In genomic region chr9:7560669-7561305, GRCh38 we compare ENCODE assay signal across 1 cellular context.
TF ChIP-seq lines count a peak whose summit lies in the region.

No MANE protein-coding gene starts in this region.

TF ChIP-seq in WTC11, 78 proteins besides CTCF, POLR2A, EP300 and RAD21 (continued from another document):
- TF ChIP-seq ERG (CRISPR knock-in tag; IDR thresholded peaks at IDR 0.05) = no peak
- no peak for TF ChIP-seq MLX (CRISPR knock-in tag; IDR thresholded peaks at IDR 0.05)
- TF ChIP-seq AR (CRISPR knock-in tag; IDR thresholded peaks at IDR 0.05) = no peak
- no peak for TF ChIP-seq PRRX2 (CRISPR knock-in tag; IDR thresholded peaks at IDR 0.05)
- TF ChIP-seq ATF2 (CRISPR knock-in tag; IDR thresholded peaks at IDR 0.05; ENCODE audit: borderline replicate concordance, low read depth) = no peak
- no peak for TF ChIP-seq ZMAT4 (CRISPR knock-in tag; IDR thresholded peaks at IDR 0.05)
- TF ChIP-seq ZBTB43 (CRISPR knock-in tag; IDR thresholded peaks at IDR 0.05) = no peak
- no peak for TF ChIP-seq ARID4B (CRISPR knock-in tag; IDR thresholded peaks at IDR 0.05; ENCODE audit: borderline replicate concordance)
- TF ChIP-seq USF1 (CRISPR knock-in tag; IDR thresholded peaks at IDR 0.05) = no peak
- TF ChIP-seq STAT6 (CRISPR knock-in tag; conservative IDR thresholded peaks at IDR 0.05; ENCODE audit: low read depth) = no peak
- no peak for TF ChIP-seq ZNF281 (CRISPR knock-in tag; IDR thresholded peaks at IDR 0.05)
- no peak for TF ChIP-seq TCF7 (CRISPR knock-in tag; IDR thresholded peaks at IDR 0.05; ENCODE audit: low read depth)
- no peak for TF ChIP-seq USF2 (CRISPR knock-in tag; IDR thresholded peaks at IDR 0.05)
TF ChIP-seq in WTC11: peak in this region for 0.
